16 cellular contexts compared by ENCODE assay signal in the genomic region with DNA sequence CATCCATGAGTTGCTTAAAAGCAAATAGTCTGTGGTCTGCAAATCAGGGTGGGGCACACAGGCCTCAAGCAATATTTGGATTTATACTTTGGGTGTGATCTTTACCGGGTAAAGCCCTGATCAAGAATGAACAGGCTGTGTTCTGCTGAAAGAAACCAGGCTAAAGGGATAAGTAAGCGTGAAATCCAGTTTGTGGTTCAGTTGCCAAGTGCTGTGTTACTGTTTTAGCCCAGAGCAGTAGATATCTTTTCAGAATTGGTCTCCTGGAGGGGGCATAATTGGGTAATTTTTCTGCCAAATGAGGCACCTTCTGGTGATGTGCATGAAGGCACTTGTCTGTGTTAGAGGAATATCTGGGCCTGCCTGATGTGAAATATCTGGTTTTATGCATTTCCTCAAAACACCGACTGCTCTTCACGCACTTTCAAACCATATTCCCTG. TPM values are rescaled to one million over a fixed set of nuclear protein-coding genes. Genes with fewer than 3 reads are reported as not detected.
DNase-seq lines count a peak whose midpoint lies in the region; ATAC-seq and TF ChIP-seq lines count a peak whose summit lies in the region.
"Had no signal": no experiment of that assay in that cellular context is flagged by ENCODE, and none has a peak within 500 bp of the region (broad histone marks: within the 10 kb centered on the region; RNA-seq: fewer than 3 reads in every experiment).

No MANE protein-coding gene starts in this region.

- DNase-seq in NAMALWA (ENCODE audit: low spot score) (peak; percentile 65), memory B cell (ENCODE audit: low spot score in 2 of 2) (peak in 1 of 2 donors; percentile 26), amniotic stem cell (lab: John Stamatoyannopoulos, UW) (no peak)
- no peak for DNase-seq in activated CD4-positive, alpha-beta memory T cell treated with anti-CD3 and anti-CD28 coated beads, Interleukin-2, amount 10 ng/mL, durations not matched to agents 7 days and 5 days
- DNase-seq: activated CD8-positive, alpha-beta memory T cell treated with anti-CD3 and anti-CD28 coated beads, Interleukin-2, amount 50 U/mL, for 48 hours; central memory CD4-positive, alpha-beta T cell; left ventricle myocardium superior had no signal

- H3F3A ChIP-seq in DOHH2 (ENCODE audit: control insufficient read depth, insufficient read depth) = peaks cover 80% of the 10 kb centered on the region

- peak overlapping the region; percentile 59 for H3K27ac ChIP-seq in DOHH2 (ENCODE audit: low read depth, low read length)
- H3K27ac ChIP-seq: prostate gland, SJSA1, thoracic aorta had no signal

- H3K4me1 ChIP-seq in DOHH2 (ENCODE audit: control insufficient read depth, low read length) = peaks cover 71% of the 10 kb centered on the region
- H3K4me1 ChIP-seq: prostate gland, SJSA1 had no signal

- H3K27me3 Mint-ChIP-seq in activated CD4-positive, alpha-beta memory T cell treated with anti-CD3 and anti-CD28 coated beads, Interleukin-2, amount 10 ng/mL, durations not matched to agents 7 days and 5 days = no peaks in the 10 kb centered on the region
- no peaks in the 10 kb centered on the region for H3K27me3 Mint-ChIP-seq in memory B cell

- no peaks in the 10 kb centered on the region for H4K20me1 ChIP-seq in DOHH2 (ENCODE audit: control insufficient read depth, insufficient read depth, low read depth, low read length)

- 0 out of 2 replicates have a peak overlapping the region, but pooled peaks have one; percentile 15 for H3K4me2 ChIP-seq in DOHH2 (ENCODE audit: low read length)
- H3K4me2 ChIP-seq: GM23338 had no signal

- no peak overlapping the region for H3K4me3 ChIP-seq in DOHH2 (ENCODE audit: low read length)
- H3K4me3 ChIP-seq: GM23338, prostate gland, SJSA1, thoracic aorta had no signal

- CTCF ChIA-PET in activated CD4-positive, alpha-beta memory T cell treated with anti-CD3 and anti-CD28 coated beads, Interleukin-2, amount 10 ng/mL, durations not matched to agents 7 days and 5 days (lab: Charles Lee) = interaction anchor here (0.9 to 1.3 kb wide), 3 partner anchors 14 to 17 kb away, joined by 3 to 9 read pairs (median 5); no protein-coding TSS in a partner anchor

- peaks cover 99% of the 10 kb centered on the region for H3K36me3 ChIP-seq in DOHH2 (ENCODE audit: control insufficient read depth, low read length)
- H3K36me3 ChIP-seq: prostate gland had no signal

- peaks cover 13% of the 10 kb centered on the region for H3K79me2 ChIP-seq in DOHH2 (ENCODE audit: control insufficient read depth, low read length)

- peak overlapping the region; percentile 60 for H3K27ac Mint-ChIP-seq in activated CD4-positive, alpha-beta memory T cell treated with anti-CD3 and anti-CD28 coated beads, Interleukin-2, amount 10 ng/mL, durations not matched to agents 7 days and 5 days
- H3K27ac Mint-ChIP-seq in memory B cell = peak overlapping the region; percentile 83
- H3K27ac Mint-ChIP-seq: GM23338 had no signal

- no peak overlapping the region for H3K4me3 Mint-ChIP-seq in activated CD4-positive, alpha-beta memory T cell treated with anti-CD3 and anti-CD28 coated beads, Interleukin-2, amount 10 ng/mL, durations not matched to agents 7 days and 5 days
- peak overlapping the region; percentile 37 for H3K4me3 Mint-ChIP-seq in memory B cell
- H3K4me3 Mint-ChIP-seq: GM23338 had no signal

- H3K9me2 ChIP-seq in DOHH2 (replicated peaks; ENCODE audit: control insufficient read depth, low read length) = no peaks in the 10 kb centered on the region

- H3K36me3 Mint-ChIP-seq in activated CD4-positive, alpha-beta memory T cell treated with anti-CD3 and anti-CD28 coated beads, Interleukin-2, amount 10 ng/mL, durations not matched to agents 7 days and 5 days (ENCODE audit: low read depth) = peaks cover 90% of the 10 kb centered on the region
- H3K36me3 Mint-ChIP-seq in memory B cell = peaks cover 64% of the 10 kb centered on the region

- no peaks in the 10 kb centered on the region for H3K9me3 ChIP-seq in DOHH2 (ENCODE audit: control insufficient read depth, insufficient read depth, low read length)
- H3K9me3 ChIP-seq: prostate gland, SJSA1, thoracic aorta had no signal

- no peaks in the 10 kb centered on the region for H3K9me3 Mint-ChIP-seq in activated CD4-positive, alpha-beta memory T cell treated with anti-CD3 and anti-CD28 coated beads, Interleukin-2, amount 10 ng/mL, durations not matched to agents 7 days and 5 days
- no peaks in the 10 kb centered on the region for H3K9me3 Mint-ChIP-seq in memory B cell

- H3K4me1 Mint-ChIP-seq in activated CD4-positive, alpha-beta memory T cell treated with anti-CD3 and anti-CD28 coated beads, Interleukin-2, amount 10 ng/mL, durations not matched to agents 7 days and 5 days = peaks cover 52% of the 10 kb centered on the region
- peaks cover 58% of the 10 kb centered on the region for H3K4me1 Mint-ChIP-seq in memory B cell

- ATAC-seq in memory B cell (ENCODE audit: low read depth) (peak; percentile 89), GM19328 (IDR thresholded peaks at IDR 0.05; ENCODE audit: unreplicated experiment) (no peak), GM19463 (IDR thresholded peaks at IDR 0.05; ENCODE audit: unreplicated experiment) (no peak)
- ATAC-seq: GM23338, left ventricle myocardium superior had no signal

- TF ChIP-seq CTCF in DOHH2 (IDR thresholded peaks at IDR 0.05; ENCODE audit: low read depth, low read length, poor library complexity, severe bottlenecking) = peak; percentile 16

- no peaks in the 10 kb centered on the region for H3K27me3 ChIP-seq in DOHH2 (ENCODE audit: control insufficient read depth, low read length)
- H3K27me3 ChIP-seq: SJSA1 had no signal

- POLR2A ChIA-PET in activated CD4-positive, alpha-beta memory T cell treated with anti-CD3 and anti-CD28 coated beads, Interleukin-2, amount 10 ng/mL, durations not matched to agents 7 days and 5 days (lab: Charles Lee) = interaction anchor here (1.3 to 2.8 kb wide), 5 partner anchors 13 to 47 kb away, joined by 4 to 13 read pairs (median 4); a partner anchor contains a TSS

RNA-seq across cellular contexts. Expression of a gene that starts 21.4 kb away (rescaled TPM):
- total RNA-seq in activated CD4-positive, alpha-beta memory T cell treated with anti-CD3 and anti-CD28 coated beads, Interleukin-2, amount 10 ng/mL, durations not matched to agents 7 days and 5 days = 10 to 100 TPM; 28.1 to 28.2 TPM
- total RNA-seq: glomerular endothelial cell, IMR-90, SJSA1 had no signal

RNA-seq across cellular contexts. Expression of a gene that starts 45.5 kb away (rescaled TPM):
- 100 to 1,000 TPM; 394 to 395 TPM for total RNA-seq in activated CD4-positive, alpha-beta memory T cell treated with anti-CD3 and anti-CD28 coated beads, Interleukin-2, amount 10 ng/mL, durations not matched to agents 7 days and 5 days
